ENCODE assay signal across 20 cellular contexts in genomic region chrX:41707218-41707617, GRCh38. TPM values are rescaled to one million over a fixed set of nuclear protein-coding genes. Genes with fewer than 3 reads are reported as not detected.
DNase-seq lines count a peak whose midpoint lies in the region; ATAC-seq and FAIRE-seq lines count a peak whose summit lies in the region.
"Had no signal": no experiment of that assay in that cellular context is flagged by ENCODE, and none has a peak within 500 bp of the region (broad histone marks: within the 10 kb centered on the region; RNA-seq: fewer than 3 reads in every experiment).

No MANE protein-coding gene starts in this region.

- DNase-seq in GM19239 (ENCODE audit: insufficient read length, low spot score): no peak
- no peak for DNase-seq in T-cell
- DNase-seq in substantia nigra (lab: John Stamatoyannopoulos, UW): no peak
- DNase-seq in cardiac septum (ENCODE audit: low spot score): no peak
- DNase-seq in effector memory CD4-positive, alpha-beta T cell: no peak
- DNase-seq: ACHN; Calu3; CD4-positive, alpha-beta T cell; DMS53; KG1; NCI-H1417 treated with DMSO at 0.1 percent for 48 hours; NCI-H1930; NCI-H2171; NCI-H446; NCI-H748 treated with DMSO at 0.1 percent for 48 hours had no signal

- H3K27ac Mint-ChIP-seq in T-cell: peak overlapping the region; percentile 11 to 39
- H3K27ac Mint-ChIP-seq in dendritic cell treated with granulocyte-macrophage colony-stimulating factor and Interleukin-4, amounts not matched to agents 40 ng/mL and 50 ng/mL, for 4 days: peak overlapping the region; percentile 90
- H3K27ac Mint-ChIP-seq: GM23338 had no signal

- POLR2A ChIA-PET in T-cell (lab: Charles Lee): interaction anchor here in 1 of 2 donors (0.6 kb wide), 1 partner anchor 25 kb away, joined by 3 read pairs; no protein-coding TSS in a partner anchor

- H3K27me3 Mint-ChIP-seq in T-cell: peaks cover 0 to 18% of the 10 kb centered on the region in 2 donors
- H3K27me3 Mint-ChIP-seq in dendritic cell treated with granulocyte-macrophage colony-stimulating factor and Interleukin-4, amounts not matched to agents 40 ng/mL and 50 ng/mL, for 4 days: no peaks in the 10 kb centered on the region
- H3K27me3 Mint-ChIP-seq: CD4-positive, alpha-beta T cell had no signal

- peak; percentile 72 for FAIRE-seq in GM19239 (lab: Jason Lieb, UNC)

- no peaks in the 10 kb centered on the region for H3K4me1 ChIP-seq in effector memory CD4-positive, alpha-beta T cell (ENCODE audit: control insufficient read depth, insufficient read depth, low read length, poor library complexity, severe bottlenecking)

- H3K4me3 ChIP-seq in effector memory CD4-positive, alpha-beta T cell (ENCODE audit: insufficient read depth, low read depth, low read length, poor library complexity, severe bottlenecking): no peak overlapping the region
- H3K4me3 ChIP-seq: GM23338 had no signal

- no peaks in the 10 kb centered on the region for H3K9me3 ChIP-seq in effector memory CD4-positive, alpha-beta T cell (ENCODE audit: control insufficient read depth, low read length)

- peaks cover 10% of the 10 kb centered on the region for H3K36me3 Mint-ChIP-seq in T-cell
- no peaks in the 10 kb centered on the region for H3K36me3 Mint-ChIP-seq in dendritic cell treated with granulocyte-macrophage colony-stimulating factor and Interleukin-4, amounts not matched to agents 40 ng/mL and 50 ng/mL, for 4 days (ENCODE audit: low read depth)

- peaks cover 32 to 49% (median 34%) of the 10 kb centered on the region in 3 donors for H3K4me1 Mint-ChIP-seq in T-cell
- H3K4me1 Mint-ChIP-seq in dendritic cell treated with granulocyte-macrophage colony-stimulating factor and Interleukin-4, amounts not matched to agents 40 ng/mL and 50 ng/mL, for 4 days (ENCODE audit: low read depth): peaks cover 40% of the 10 kb centered on the region

- H3K27ac ChIP-seq in substantia nigra (ENCODE audit: low read depth, low read length, poor library complexity, severe bottlenecking): peak overlapping the region; percentile 12
- H3K27ac ChIP-seq in effector memory CD4-positive, alpha-beta T cell (ENCODE audit: insufficient read depth, low read length, poor library complexity, severe bottlenecking): no peak overlapping the region

- intact Hi-C loops in dendritic cell treated with granulocyte-macrophage colony-stimulating factor and Interleukin-4, amounts not matched to agents 40 ng/mL and 50 ng/mL, for 4 days (cut with micrococcal nuclease): loop anchor here (5.0 kb wide), 1 partner anchor 150 kb away; no protein-coding TSS in a partner anchor
- intact Hi-C loops in cardiac septum (cut with DNase I): no loop called here

- no peaks in the 10 kb centered on the region for H3K36me3 ChIP-seq in effector memory CD4-positive, alpha-beta T cell (ENCODE audit: control insufficient read depth, insufficient read depth, low read length)

- ATAC-seq in T-cell (replicated peaks in 1 of 4) (no peak), GM21528 (IDR thresholded peaks at IDR 0.05; ENCODE audit: low FRiP score, unreplicated experiment) (no peak)
- ATAC-seq: GM23338, HCT116, Panc1 had no signal

- H3K27me3 ChIP-seq in effector memory CD4-positive, alpha-beta T cell (replicated peaks; ENCODE audit: control insufficient read depth, insufficient read depth, low read length, poor library complexity, severe bottlenecking): no peaks in the 10 kb centered on the region

- H3K9me3 Mint-ChIP-seq in T-cell: no peaks in the 10 kb centered on the region
- no peaks in the 10 kb centered on the region for H3K9me3 Mint-ChIP-seq in dendritic cell treated with granulocyte-macrophage colony-stimulating factor and Interleukin-4, amounts not matched to agents 40 ng/mL and 50 ng/mL, for 4 days
- H3K9me3 Mint-ChIP-seq: CD4-positive, alpha-beta T cell; GM23338 had no signal

- H3K4me3 Mint-ChIP-seq in T-cell: no peak overlapping the region
- no peak overlapping the region for H3K4me3 Mint-ChIP-seq in dendritic cell treated with granulocyte-macrophage colony-stimulating factor and Interleukin-4, amounts not matched to agents 40 ng/mL and 50 ng/mL, for 4 days
- H3K4me3 Mint-ChIP-seq: CD4-positive, alpha-beta T cell; GM23338 had no signal

- CTCF ChIA-PET in T-cell (lab: Charles Lee): no interaction called here

RNA-seq across cellular contexts. Expression of gene GPR82, which starts 16.8 kb away (rescaled TPM):
- total RNA-seq in T-cell (under 1 TPM in 3 of 5 donors, not detected in 2; 0.07 to 0.22 (median 0.15) TPM), cardiac septum (not detected)
- total RNA-seq: Calu3; CD4-positive, alpha-beta T cell; GM23338 had no signal

RNA-seq across cellular contexts. Expression of gene GPR34, which starts 18.4 kb away (rescaled TPM):
- under 1 TPM in 1 of 5 donors, not detected in 4; 0.30 TPM for total RNA-seq in T-cell
- 2.0 TPM for total RNA-seq in cardiac septum
- total RNA-seq: Calu3; CD4-positive, alpha-beta T cell; GM23338 had no signal
